ENCODE assay signal across 17 cellular contexts in genomic region chr13:33263976-33264619, GRCh38. TPM values are rescaled to one million over a fixed set of nuclear protein-coding genes. Genes with fewer than 3 reads are reported as not detected.
A peak's percentile ranks its signal among the peaks of the same experiment; 100 is the strongest.
DNase-seq lines count a peak whose midpoint lies in the region; ATAC-seq, FAIRE-seq and TF ChIP-seq lines count a peak whose summit lies in the region.
"Had no signal": no experiment of that assay in that cellular context is flagged by ENCODE, and none has a peak within 500 bp of the region (broad histone marks: within the 10 kb centered on the region; RNA-seq: fewer than 3 reads in every experiment).

No MANE protein-coding gene starts in this region.

- TF ChIP-seq POLR2A in A549 (IDR thresholded peaks at IDR 0.05; ENCODE audit: low read length) = no peak

- no peak for FAIRE-seq in A549 (lab: Jason Lieb, UNC)
- FAIRE-seq: A204.1 had no signal

- H3K36me3 ChIP-seq in rectal smooth muscle tissue (ENCODE audit: control insufficient read depth, insufficient read depth, low read length) = no peaks in the 10 kb centered on the region

- no peak for TF ChIP-seq EP300 in A549 (IDR thresholded peaks at IDR 0.05)

- 0 out of 3 replicates have a peak overlapping the region, but pooled peaks have one; percentile 6 for H3K4me2 ChIP-seq in A549

- no peak overlapping the region for H3K9ac ChIP-seq in rectal smooth muscle tissue (ENCODE audit: low read length)

- H3K9me3 Mint-ChIP-seq in WTC11 = no peaks in the 10 kb centered on the region
- H3K9me3 Mint-ChIP-seq: activated CD4-positive, alpha-beta T cell treated with anti-CD3 and anti-CD28 coated beads, Interleukin-2, amount 10 ng/mL, durations not matched to agents 7 days and 5 days; dendritic cell treated with granulocyte-macrophage colony-stimulating factor and Interleukin-4, amounts not matched to agents 40 ng/mL and 50 ng/mL, for 4 days had no signal

- H3K27me3 ChIP-seq in rectal smooth muscle tissue (ENCODE audit: control insufficient read depth, insufficient read depth, low read length) = no peaks in the 10 kb centered on the region

- peaks cover 55% of the 10 kb centered on the region for H3K4me1 Mint-ChIP-seq in WTC11
- H3K4me1 Mint-ChIP-seq: activated CD4-positive, alpha-beta T cell treated with anti-CD3 and anti-CD28 coated beads, Interleukin-2, amount 10 ng/mL, durations not matched to agents 7 days and 5 days had no signal

- DNase-seq in A549 (ENCODE audit: low read depth in 1 of 2, low spot score in 1 of 2) (no peak), WTC11 (ENCODE audit: low spot score) (no peak), left cardiac atrium (no peak), NCI-H446 (lab: John Stamatoyannopoulos, UW) (no peak), DMS79 (lab: John Stamatoyannopoulos, UW) (no peak)
- DNase-seq in activated CD4-positive, alpha-beta T cell treated with anti-CD3 and anti-CD28 coated beads, Interleukin-2, amount 50 U/mL, for 4 hours = no peak
- DNase-seq: activated CD4-positive, alpha-beta T cell treated with anti-CD3 and anti-CD28 coated beads, Interleukin-2, amount 10 ng/mL, durations not matched to agents 7 days and 5 days; Kasumi-1; NCI-H1930; NCI-H748 treated with DMSO at 0.1 percent for 48 hours; stimulated activated CD4-positive, alpha-beta T cell treated with anti-CD3 and anti-CD28 coated beads, Interleukin-2, amount 100 ng/mL, for 48 hours had no signal

- no peak for TF ChIP-seq RAD21 in A549 (conservative IDR thresholded peaks at IDR 0.05 in 1 of 2, IDR thresholded peaks at IDR 0.05 in 1 of 2)

- intact Hi-C loops in left cardiac atrium (cut with DNase I) = no loop called here

- H3K9me3 ChIP-seq in A549 = no peaks in the 10 kb centered on the region

- H3K27me3 Mint-ChIP-seq in WTC11 (ENCODE audit: low read depth) = no peaks in the 10 kb centered on the region
- H3K27me3 Mint-ChIP-seq: dendritic cell treated with granulocyte-macrophage colony-stimulating factor and Interleukin-4, amounts not matched to agents 40 ng/mL and 50 ng/mL, for 4 days; progenitor cell of endocrine pancreas had no signal

- TF ChIP-seq CTCF in A549 (IDR thresholded peaks at IDR 0.05) (no peak), WTC11 (IDR thresholded peaks at IDR 0.05) (no peak)

- H3K4me3 ChIP-seq in A549 (no peak overlapping the region), rectal smooth muscle tissue (ENCODE audit: low read length) (no peak overlapping the region)

- ATAC-seq in A549 (no peak), WTC11 (no peak), left cardiac atrium (peak; percentile 4 to 31), GM18867 (IDR thresholded peaks at IDR 0.05; ENCODE audit: unreplicated experiment) (no peak)

- H3K36me3 Mint-ChIP-seq in WTC11 = no peaks in the 10 kb centered on the region

- H3K4me1 ChIP-seq in A549 (peaks cover 53% of the 10 kb centered on the region), rectal smooth muscle tissue (ENCODE audit: control insufficient read depth, insufficient read depth, low read length) (peaks cover 18% of the 10 kb centered on the region)

- 77% methylated on average over 5 of the region's 5 CpGs for WGBS in A549 (ENCODE audit: missing lambda C conversion rate)

- H3K4me3 Mint-ChIP-seq in WTC11 = no peak overlapping the region
- H3K4me3 Mint-ChIP-seq: activated CD4-positive, alpha-beta T cell treated with anti-CD3 and anti-CD28 coated beads, Interleukin-2, amount 10 ng/mL, durations not matched to agents 7 days and 5 days; dendritic cell treated with granulocyte-macrophage colony-stimulating factor and Interleukin-4, amounts not matched to agents 40 ng/mL and 50 ng/mL, for 4 days had no signal

- POLR2A ChIA-PET in A549 (lab: Yijun Ruan, JAX) = no interaction called here
- POLR2A ChIA-PET in WTC11 (lab: Charles Lee) = interaction anchor here (0.6 kb wide), 1 partner anchor 899 kb away, joined by 3 read pairs; no protein-coding TSS in a partner anchor

- H3K27ac ChIP-seq in A549 = peak overlapping the region in 1 of 2 experiments; percentile 39; a peak in 2 of 6 replicates
- H3K27ac ChIP-seq in rectal smooth muscle tissue (ENCODE audit: low read depth, low read length) = peak overlapping the region; percentile 11
- H3K27ac ChIP-seq: HL-60 had no signal

- CTCF ChIA-PET in A549 (lab: Yijun Ruan, JAX) = interaction anchor here (0.6 to 3.0 kb wide), 3 partner anchors 9 to 1879 kb away, joined by 3 to 12 read pairs (median 3); no protein-coding TSS in a partner anchor
- CTCF ChIA-PET in WTC11 (lab: Charles Lee) = no interaction called here

- H3K27ac Mint-ChIP-seq in WTC11 = no peak overlapping the region
- H3K27ac Mint-ChIP-seq: activated CD4-positive, alpha-beta T cell treated with anti-CD3 and anti-CD28 coated beads, Interleukin-2, amount 10 ng/mL, durations not matched to agents 7 days and 5 days; dendritic cell treated with granulocyte-macrophage colony-stimulating factor and Interleukin-4, amounts not matched to agents 40 ng/mL and 50 ng/mL, for 4 days; progenitor cell of endocrine pancreas had no signal

TF ChIP-seq in A549, 52 proteins besides CTCF, POLR2A, EP300 and RAD21 (continues in another document):
- TF ChIP-seq PHF8 (IDR thresholded peaks at IDR 0.05; ENCODE audit: borderline replicate concordance, low read depth) (no peak), REST (IDR thresholded peaks at IDR 0.05) (no peak), TP53 (CRISPR knock-in tag; IDR thresholded peaks at IDR 0.05) (no peak), CHD4 (IDR thresholded peaks at IDR 0.05; ENCODE audit: borderline replicate concordance) (no peak), TFCP2L1 (CRISPR knock-in tag; IDR thresholded peaks at IDR 0.05) (no peak), NR3C1 (IDR thresholded peaks at IDR 0.05) (no peak), CEBPB (IDR thresholded peaks at IDR 0.05) (no peak), RARB (CRISPR knock-in tag; IDR thresholded peaks at IDR 0.05) (no peak)

TF ChIP-seq in WTC11, 78 proteins besides CTCF, POLR2A, EP300 and RAD21:
- TF ChIP-seq GABPB1 (CRISPR knock-in tag; IDR thresholded peaks at IDR 0.05) (0 out of 2 replicates have a peak, but pooled peaks have one; percentile 26), FOXJ3 (CRISPR knock-in tag; IDR thresholded peaks at IDR 0.05; ENCODE audit: borderline replicate concordance) (no peak), ESRRA (CRISPR knock-in tag; IDR thresholded peaks at IDR 0.05; ENCODE audit: borderline replicate concordance) (no peak), ATF6 (CRISPR knock-in tag; IDR thresholded peaks at IDR 0.05) (no peak), ZNF425 (CRISPR knock-in tag; conservative IDR thresholded peaks at IDR 0.05) (no peak)

RNA-seq across cellular contexts. Expression of gene STARD13, which starts 21.5 kb away (rescaled TPM):
- polyA plus RNA-seq in A549 (2011; rRNA removed) (2.8 TPM in 2 replicates), A549 (2017; fragmentation: RNase III; extraction: RNeasy Plus Mini Kit Qiagen cat#74134 plus additional on column Dnase treatment) (2.4 to 2.9 TPM (median 2.6 TPM) in 3 replicates)
- polyA plus RNA-seq in A549 (2012; cell fraction: cytosol; rRNA removed) = 2.2 and 3.3 TPM in 2 replicates
- polyA plus RNA-seq in A549 (2012; cell fraction: nucleus; rRNA removed) = 4.2 TPM in 2 replicates
- 15.0 and 15.6 TPM in 2 replicates for polyA minus RNA-seq in A549 (2011; rRNA and poly(A)+ RNA removed)
- total RNA-seq in WTC11 (2021) (4.0 to 4.4 TPM (median 4.2 TPM) in 3 replicates), left cardiac atrium (10 to 100 TPM; 26.8 to 33.3 TPM)

Comparison
In these comparisons a context has a peak if more than half of its experiments do, and no peak if none do; other contexts are left out.
1. ATAC-seq: peak in left cardiac atrium (2 of 2); none in A549 (0 of 2), WTC11 (single experiment) and GM18867 (single experiment).